ENCODE assay signal across 8 cellular contexts in genomic region chr19:45451181-45451849, GRCh38. TPM values are rescaled to one million over a fixed set of nuclear protein-coding genes. Genes with fewer than 3 reads are reported as not detected.
DNase-seq lines count a peak whose midpoint lies in the region; ATAC-seq and TF ChIP-seq lines count a peak whose summit lies in the region.

No MANE protein-coding gene starts in this region.

- H3K36me3 ChIP-seq in GM06990 (ENCODE audit: control insufficient read depth, insufficient read depth, low read length) (no peaks in the 10 kb centered on the region), esophagus muscularis mucosa (no peaks in the 10 kb centered on the region)

- WGBS in esophagus muscularis mucosa = 5% methylated on average over 21 of the region's 21 CpGs

- H3K9me3 Mint-ChIP-seq in activated CD4-positive, alpha-beta T cell treated with anti-CD3 and anti-CD28 coated beads, Interleukin-2, amount 10 ng/mL, durations not matched to agents 7 days and 5 days = no peaks in the 10 kb centered on the region
- H3K9me3 Mint-ChIP-seq in nephron progenitor cell = peaks cover 5% of the 10 kb centered on the region

- POLR2A ChIA-PET in activated CD4-positive, alpha-beta T cell treated with anti-CD3 and anti-CD28 coated beads, Interleukin-2, amount 10 ng/mL, durations not matched to agents 7 days and 5 days (lab: Charles Lee) = interaction anchor here (0.6 kb wide), 1 partner anchor 1664 kb away, joined by 4 read pairs; no protein-coding TSS in a partner anchor

- no peaks in the 10 kb centered on the region for H3K36me3 Mint-ChIP-seq in activated CD4-positive, alpha-beta T cell treated with anti-CD3 and anti-CD28 coated beads, Interleukin-2, amount 10 ng/mL, durations not matched to agents 7 days and 5 days (ENCODE audit: low read depth)
- H3K36me3 Mint-ChIP-seq in nephron progenitor cell (ENCODE audit: low read depth) = no peaks in the 10 kb centered on the region

- no peak for TF ChIP-seq POLR2A in esophagus muscularis mucosa (IDR thresholded peaks at IDR 0.05; ENCODE audit: low read depth)

- H3K27me3 Mint-ChIP-seq in activated CD4-positive, alpha-beta T cell treated with anti-CD3 and anti-CD28 coated beads, Interleukin-2, amount 10 ng/mL, durations not matched to agents 7 days and 5 days = peaks cover 4% of the 10 kb centered on the region
- H3K27me3 Mint-ChIP-seq in nephron progenitor cell (ENCODE audit: low read depth, poor library complexity) = peaks cover 24% of the 10 kb centered on the region

- no peaks in the 10 kb centered on the region for H3K27me3 ChIP-seq in GM06990 (replicated peaks; ENCODE audit: control insufficient read depth, insufficient read depth, low read length)
- H3K27me3 ChIP-seq in esophagus muscularis mucosa = no peaks in the 10 kb centered on the region

- peak; percentile 54 for DNase-seq in GM06990 (ENCODE audit: extremely low read depth, insufficient read length)
- peak; percentile 69 for DNase-seq in activated CD4-positive, alpha-beta T cell treated with anti-CD3 and anti-CD28 coated beads, Interleukin-2, amount 10 ng/mL, durations not matched to agents 7 days and 5 days
- no peak for DNase-seq in esophagus muscularis mucosa (ENCODE audit: extremely low spot score)
- DNase-seq in nephron progenitor cell = no peak
- DNase-seq in NCI-H2029 treated with DMSO at 0.1 percent for 48 hours (lab: John Stamatoyannopoulos, UW) = no peak
- DNase-seq in cerebellar cortex (ENCODE audit: low spot score) = no peak

- intact Hi-C loops in esophagus muscularis mucosa (cut with DNase I) = no loop called here

- H3K4me1 ChIP-seq in esophagus muscularis mucosa = peaks cover 34 to 76% (median 51%) of the 10 kb centered on the region in 4 donors

- no peaks in the 10 kb centered on the region for H3K9me3 ChIP-seq in esophagus muscularis mucosa

- H3K4me3 Mint-ChIP-seq in activated CD4-positive, alpha-beta T cell treated with anti-CD3 and anti-CD28 coated beads, Interleukin-2, amount 10 ng/mL, durations not matched to agents 7 days and 5 days = peak overlapping the region; percentile 83
- peak overlapping the region; percentile 85 for H3K4me3 Mint-ChIP-seq in nephron progenitor cell

- ATAC-seq in HG03521 (IDR thresholded peaks at IDR 0.05; ENCODE audit: unreplicated experiment) = peak; percentile 13
- ATAC-seq in HG03439 (IDR thresholded peaks at IDR 0.05; ENCODE audit: unreplicated experiment) = no peak

- H3K4me1 Mint-ChIP-seq in activated CD4-positive, alpha-beta T cell treated with anti-CD3 and anti-CD28 coated beads, Interleukin-2, amount 10 ng/mL, durations not matched to agents 7 days and 5 days = peaks cover 50% of the 10 kb centered on the region
- H3K4me1 Mint-ChIP-seq in nephron progenitor cell = peaks cover 57% of the 10 kb centered on the region

- CTCF ChIA-PET in activated CD4-positive, alpha-beta T cell treated with anti-CD3 and anti-CD28 coated beads, Interleukin-2, amount 10 ng/mL, durations not matched to agents 7 days and 5 days (lab: Charles Lee) = interaction anchor here (1.3 to 4.7 kb wide), 2 partner anchors 12 to 34 kb away, joined by 3 to 18 read pairs; no protein-coding TSS in a partner anchor

- H3K4me3 ChIP-seq in GM06990 (replicated peaks; ENCODE audit: low read depth, low read length) = peak overlapping the region; percentile 74
- peak overlapping the region; percentile 68 to 84 (median 70) for H3K4me3 ChIP-seq in esophagus muscularis mucosa

- peak overlapping the region; percentile 93 for H3K27ac Mint-ChIP-seq in activated CD4-positive, alpha-beta T cell treated with anti-CD3 and anti-CD28 coated beads, Interleukin-2, amount 10 ng/mL, durations not matched to agents 7 days and 5 days
- H3K27ac Mint-ChIP-seq in nephron progenitor cell = peak overlapping the region; percentile 94

- no peak for TF ChIP-seq CTCF in GM06990 (IDR thresholded peaks at IDR 0.05; ENCODE audit: insufficient read depth, low read length, poor library complexity, severe bottlenecking)
- no peak for TF ChIP-seq CTCF in esophagus muscularis mucosa (IDR thresholded peaks at IDR 0.05)
- TF ChIP-seq CTCF in nephron progenitor cell (IDR thresholded peaks at IDR 0.05) = no peak

- peak overlapping the region; percentile 85 to 93 (median 90) for H3K27ac ChIP-seq in esophagus muscularis mucosa (replicated peaks in 1 of 4)

- no peak for TF ChIP-seq EP300 in esophagus muscularis mucosa (IDR thresholded peaks at IDR 0.05)

RNA-seq across cellular contexts. Expression of gene FOSB, which starts 16.5 kb away (rescaled TPM):
- 10 to 100 TPM; 36.0 to 43.9 TPM for total RNA-seq in activated CD4-positive, alpha-beta T cell treated with anti-CD3 and anti-CD28 coated beads, Interleukin-2, amount 10 ng/mL, durations not matched to agents 7 days and 5 days
- total RNA-seq in esophagus muscularis mucosa = 10 to 100 TPM in 2 of 4 donors, 1 to 10 TPM in 2; 2.2 to 25.2 (median 6.9) TPM

RNA-seq across cellular contexts. Expression of gene ERCC1, which starts 27.6 kb away (rescaled TPM):
- 10 to 100 TPM; 59.9 to 66.1 TPM for total RNA-seq in activated CD4-positive, alpha-beta T cell treated with anti-CD3 and anti-CD28 coated beads, Interleukin-2, amount 10 ng/mL, durations not matched to agents 7 days and 5 days
- 100 to 1,000 TPM in 1 of 4 donors, 10 to 100 TPM in 3; 62.8 to 102 (median 69.3) TPM for total RNA-seq in esophagus muscularis mucosa

RNA-seq across cellular contexts. Expression of gene POLR1G, which starts 44.9 kb away (rescaled TPM):
- total RNA-seq in activated CD4-positive, alpha-beta T cell treated with anti-CD3 and anti-CD28 coated beads, Interleukin-2, amount 10 ng/mL, durations not matched to agents 7 days and 5 days = 1 to 10 TPM; 7.0 to 7.4 TPM
- total RNA-seq in esophagus muscularis mucosa = 1 to 10 TPM; 2.9 to 8.7 (median 6.0) TPM

RNA-seq across cellular contexts. Expression of gene RTN2, which starts 45.5 kb away (rescaled TPM):
- total RNA-seq in activated CD4-positive, alpha-beta T cell treated with anti-CD3 and anti-CD28 coated beads, Interleukin-2, amount 10 ng/mL, durations not matched to agents 7 days and 5 days = 1 to 10 TPM; 1.8 to 2.0 TPM
- total RNA-seq in esophagus muscularis mucosa = 10 to 100 TPM in 3 of 4 donors, 1 to 10 TPM in 1; 7.0 to 23.6 (median 17.2) TPM

RNA-seq across cellular contexts. Expression of gene PPP1R13L, which starts 46.4 kb away (rescaled TPM):
- total RNA-seq in activated CD4-positive, alpha-beta T cell treated with anti-CD3 and anti-CD28 coated beads, Interleukin-2, amount 10 ng/mL, durations not matched to agents 7 days and 5 days = 10 to 100 TPM; 15.5 to 17.7 TPM
- 10 to 100 TPM in 2 of 4 donors, 1 to 10 TPM in 2; 4.1 to 16.8 (median 9.5) TPM for total RNA-seq in esophagus muscularis mucosa

Comparison
In these comparisons a context has a peak if more than half of its experiments do, and no peak if none do; other contexts are left out.
1. DNase-seq: peak in GM06990 (single experiment) and activated CD4-positive, alpha-beta T cell treated with anti-CD3 and anti-CD28 coated beads, Interleukin-2, amount 10 ng/mL, durations not matched to agents 7 days and 5 days (single experiment); none in esophagus muscularis mucosa (single experiment), nephron progenitor cell (single experiment), NCI-H2029 treated with DMSO at 0.1 percent for 48 hours (single experiment) and cerebellar cortex (single experiment).